Comparison of ENCODE assay signal across 28 cellular contexts in genomic region chr2:60075048-60075447, GRCh38.
"Had no signal": no experiment of that assay in that cellular context is flagged by ENCODE, and none has a peak within 500 bp of the region (broad histone marks: within the 10 kb centered on the region; RNA-seq: fewer than 3 reads in every experiment).

No MANE protein-coding gene starts in this region.

- ATAC-seq: natural killer cell; psoas muscle; right cardiac atrium; right lobe of liver; stimulated activated effector memory CD8-positive, alpha-beta T cell treated with anti-CD3 and anti-CD28 coated beads, Interleukin-12 subunit alpha, Interleukin-12 subunit beta, amount 100 ng/mL, for 72 hours; stimulated activated naive B cell treated with anti-CD40 and anti-IgM and Interleukin-4, amounts not matched to agents 10 μg/mL and 1 μg/mL and 100 μg/mL, for 72 hours had no signal

- H3K27me3 Mint-ChIP-seq: stimulated activated naive CD8-positive, alpha-beta T cell treated with anti-CD3 and anti-CD28 coated beads, Interleukin-15, Interleukin-2, amounts not matched to agents 100 ng/mL and 50 ng/mL, for 24 hours had no signal

- H3K4me1 Mint-ChIP-seq: natural killer cell; stimulated activated effector memory CD8-positive, alpha-beta T cell treated with anti-CD3 and anti-CD28 coated beads, Interleukin-12 subunit alpha, Interleukin-12 subunit beta, amount 100 ng/mL, for 72 hours had no signal

- H3K9me3 Mint-ChIP-seq: natural killer cell; nephron; neural progenitor cell; stimulated activated naive B cell treated with anti-CD40 and anti-IgM and Interleukin-4, amounts not matched to agents 10 μg/mL and 1 μg/mL and 100 μg/mL, for 72 hours; stimulated activated naive CD8-positive, alpha-beta T cell treated with anti-CD3 and anti-CD28 coated beads, Interleukin-15, Interleukin-2, amounts not matched to agents 100 ng/mL and 50 ng/mL, for 24 hours had no signal

- H2AFZ ChIP-seq: neural progenitor cell, parathyroid adenoma had no signal

- H3K9me3 ChIP-seq: ovary, psoas muscle, right lobe of liver, sigmoid colon, stomach, thoracic aorta, thyroid gland, tibial nerve, upper lobe of left lung, uterus had no signal

- H3K9ac ChIP-seq: neural progenitor cell, parathyroid adenoma had no signal

- H3K4me3 ChIP-seq: neural progenitor cell, ovary, psoas muscle, right lobe of liver, sigmoid colon, stomach, thoracic aorta, thyroid gland, tibial nerve, upper lobe of left lung, uterus had no signal

- H3K4me2 ChIP-seq: neural progenitor cell had no signal

- H3K27me3 ChIP-seq: neural progenitor cell, ovary, right lobe of liver, sigmoid colon, stomach, thyroid gland, tibial nerve, upper lobe of left lung, uterus had no signal

- H3K27ac ChIP-seq: neural progenitor cell, ovary, parathyroid adenoma, psoas muscle, right lobe of liver, sigmoid colon, stomach, thoracic aorta, thyroid gland, tibial nerve, upper lobe of left lung, uterus had no signal

- H3K36me3 ChIP-seq: neural progenitor cell, ovary, right lobe of liver, sigmoid colon, stomach, thoracic aorta, thyroid gland, tibial nerve, upper lobe of left lung, uterus had no signal

- H3K79me2 ChIP-seq: parathyroid adenoma had no signal

- H3K4me1 ChIP-seq: parathyroid adenoma, psoas muscle, right lobe of liver, sigmoid colon, thyroid gland, tibial nerve, upper lobe of left lung, uterus had no signal

- DNase-seq: natural killer cell; occipital lobe; ovary; posterior cingulate gyrus; psoas muscle; right cardiac atrium; right lobe of liver; sigmoid colon; small intestine; stimulated activated CD4-positive, alpha-beta T cell treated with anti-CD3 and anti-CD28 coated beads, Interleukin-15, amount 100 ng/mL, for 24 hours; stimulated activated CD4-positive, alpha-beta T cell treated with anti-CD3 and anti-CD28 coated beads, Interleukin-2, amount 100 ng/mL, for 24 hours; stimulated activated CD4-positive, alpha-beta T cell treated with anti-CD3 and anti-CD28 coated beads, Interleukin-2, amount 100 ng/mL, for 48 hours; stimulated activated CD4-positive, alpha-beta T cell treated with anti-CD3 and anti-CD28 coated beads, Interleukin-4, amount 100 ng/mL, for 24 hours; stimulated activated naive B cell treated with anti-CD40 and anti-IgM and Interleukin-4, amounts not matched to agents 10 μg/mL and 1 μg/mL and 100 μg/mL, for 72 hours; stimulated activated naive CD4-positive, alpha-beta T cell treated with Interleukin-2 at 50 U/mL for 16 hours; stomach; thyroid gland; trophoblast cell; upper lobe of left lung; uterus had no signal

- H3K4me3 Mint-ChIP-seq: natural killer cell; nephron; neural progenitor cell; stimulated activated effector memory CD8-positive, alpha-beta T cell treated with anti-CD3 and anti-CD28 coated beads, Interleukin-12 subunit alpha, Interleukin-12 subunit beta, amount 100 ng/mL, for 72 hours; stimulated activated naive B cell treated with anti-CD40 and anti-IgM and Interleukin-4, amounts not matched to agents 10 μg/mL and 1 μg/mL and 100 μg/mL, for 72 hours; stimulated activated naive CD8-positive, alpha-beta T cell treated with anti-CD3 and anti-CD28 coated beads, Interleukin-15, Interleukin-2, amounts not matched to agents 100 ng/mL and 50 ng/mL, for 24 hours had no signal

- H3K27ac Mint-ChIP-seq: natural killer cell; nephron; neural progenitor cell; progenitor cell of endocrine pancreas; stimulated activated effector memory CD8-positive, alpha-beta T cell treated with anti-CD3 and anti-CD28 coated beads, Interleukin-12 subunit alpha, Interleukin-12 subunit beta, amount 100 ng/mL, for 72 hours; stimulated activated naive B cell treated with anti-CD40 and anti-IgM and Interleukin-4, amounts not matched to agents 10 μg/mL and 1 μg/mL and 100 μg/mL, for 72 hours; stimulated activated naive CD8-positive, alpha-beta T cell treated with anti-CD3 and anti-CD28 coated beads, Interleukin-15, Interleukin-2, amounts not matched to agents 100 ng/mL and 50 ng/mL, for 24 hours had no signal

- H3K36me3 Mint-ChIP-seq: natural killer cell; neural progenitor cell; stimulated activated effector memory CD8-positive, alpha-beta T cell treated with anti-CD3 and anti-CD28 coated beads, Interleukin-12 subunit alpha, Interleukin-12 subunit beta, amount 100 ng/mL, for 72 hours; stimulated activated naive B cell treated with anti-CD40 and anti-IgM and Interleukin-4, amounts not matched to agents 10 μg/mL and 1 μg/mL and 100 μg/mL, for 72 hours had no signal
